1 cellular context compared by ENCODE assay signal in genomic region chr12:57720606-57721595, GRCh38.
TF ChIP-seq lines count a peak whose summit lies in the region.

No MANE protein-coding gene starts in this region.

TF ChIP-seq in IMR-90, 13 proteins besides CTCF, POLR2A, EP300 and RAD21:
- TF ChIP-seq MAFK (IDR thresholded peaks at IDR 0.05; ENCODE audit: low read depth, low read length) (no peak), FOS (IDR thresholded peaks at IDR 0.05; ENCODE audit: low read depth, low read length) (no peak), ELK1 (IDR thresholded peaks at IDR 0.05; ENCODE audit: borderline replicate concordance, low read depth, low read length) (no peak), USF2 (IDR thresholded peaks at IDR 0.05; ENCODE audit: low read depth, low read length) (no peak), MAZ (IDR thresholded peaks at IDR 0.05; ENCODE audit: borderline replicate concordance, low read depth, low read length) (no peak), MXI1 (IDR thresholded peaks at IDR 0.05; ENCODE audit: borderline replicate concordance, low read depth, low read length) (no peak), BHLHE40 (IDR thresholded peaks at IDR 0.05; ENCODE audit: low read depth, low read length) (no peak), RCOR1 (IDR thresholded peaks at IDR 0.05; ENCODE audit: insufficient replicate concordance, low read length) (no peak), RFX5 (IDR thresholded peaks at IDR 0.05; ENCODE audit: low read depth, low read length) (no peak), CEBPB (IDR thresholded peaks at IDR 0.05; ENCODE audit: low read depth, low read length) (no peak)
